ENCODE assay signal across 10 cellular contexts in genomic region chr4:164935363-164935762, GRCh38. TPM values are rescaled to one million over a fixed set of nuclear protein-coding genes. Genes with fewer than 3 reads are reported as not detected.
DNase-seq lines count a peak whose midpoint lies in the region; ATAC-seq, FAIRE-seq and TF ChIP-seq lines count a peak whose summit lies in the region.
"Had no signal": no experiment of that assay in that cellular context is flagged by ENCODE, and none has a peak within 500 bp of the region (broad histone marks: within the 10 kb centered on the region; RNA-seq: fewer than 3 reads in every experiment).

No MANE protein-coding gene starts in this region.

- no peaks in the 10 kb centered on the region for H3K36me3 Mint-ChIP-seq in astrocyte (ENCODE audit: low read depth, unreplicated experiment)

- H3K4me2 ChIP-seq in astrocyte (ENCODE audit: low read length), result no peak overlapping the region

- TF ChIP-seq POLR2A in upper lobe of left lung (IDR thresholded peaks at IDR 0.05), result no peak

- peak overlapping the region; percentile 48 for H3K4me3 ChIP-seq in GM12865 (ENCODE audit: low read depth, low read length)
- no peak overlapping the region for H3K4me3 ChIP-seq in astrocyte (ENCODE audit: insufficient read depth, low read depth, low read length)
- H3K4me3 ChIP-seq in upper lobe of left lung, result no peak overlapping the region

- peak; percentile 42 for TF ChIP-seq CTCF in GM12865 (IDR thresholded peaks at IDR 0.05; ENCODE audit: insufficient read depth, low read depth, low read length, missing control alignments)
- TF ChIP-seq CTCF in astrocyte (IDR thresholded peaks at IDR 0.05; ENCODE audit: insufficient read depth, low read depth, low read length), result no peak
- TF ChIP-seq CTCF in upper lobe of left lung (IDR thresholded peaks at IDR 0.05), result no peak

- H3K27me3 ChIP-seq in astrocyte (ENCODE audit: insufficient read depth, low read length) (no peaks in the 10 kb centered on the region), upper lobe of left lung (no peaks in the 10 kb centered on the region)

- no peak for FAIRE-seq in astrocyte (lab: Jason Lieb, UNC)

- H4K20me1 ChIP-seq in astrocyte (ENCODE audit: insufficient read depth, low read length), result no peaks in the 10 kb centered on the region

- H3K36me3 ChIP-seq in astrocyte (ENCODE audit: insufficient read depth, low read length), result no peaks in the 10 kb centered on the region
- no peaks in the 10 kb centered on the region for H3K36me3 ChIP-seq in upper lobe of left lung

- no peaks in the 10 kb centered on the region for H3K4me1 ChIP-seq in astrocyte (ENCODE audit: insufficient read depth, low read length)
- H3K4me1 ChIP-seq in upper lobe of left lung, result no peaks in the 10 kb centered on the region

- H3K27me3 Mint-ChIP-seq in astrocyte (ENCODE audit: low read depth, unreplicated experiment), result peaks cover 7% of the 10 kb centered on the region

- H3K9me3 ChIP-seq in astrocyte (ENCODE audit: insufficient read depth, low read depth, low read length) (no peaks in the 10 kb centered on the region), upper lobe of left lung (no peaks in the 10 kb centered on the region)

- peak overlapping the region; percentile 44 for H3K27ac Mint-ChIP-seq in astrocyte (ENCODE audit: unreplicated experiment)
- H3K27ac Mint-ChIP-seq: activated B cell treated with CpG ODN at 0.5 μM for 24 hours had no signal

- peaks cover 13% of the 10 kb centered on the region for H3K4me1 Mint-ChIP-seq in astrocyte (ENCODE audit: low read depth, unreplicated experiment)
- H3K4me1 Mint-ChIP-seq: activated B cell treated with CpG ODN at 0.5 μM for 24 hours had no signal

- 67 to 69% methylated on average over 1 of the region's 1 CpG for WGBS in upper lobe of left lung, 2 donors

- H3K9ac ChIP-seq in astrocyte (ENCODE audit: low read length), result no peak overlapping the region

- H3K9me3 Mint-ChIP-seq in astrocyte (ENCODE audit: unreplicated experiment), result no peaks in the 10 kb centered on the region
- H3K9me3 Mint-ChIP-seq: activated B cell treated with CpG ODN at 0.5 μM for 24 hours had no signal

- TF ChIP-seq EP300 in upper lobe of left lung (IDR thresholded peaks at IDR 0.05), result no peak

- no peak overlapping the region for H3K4me3 Mint-ChIP-seq in astrocyte (ENCODE audit: unreplicated experiment)
- H3K4me3 Mint-ChIP-seq: activated B cell treated with CpG ODN at 0.5 μM for 24 hours had no signal

- ATAC-seq in GM21390 (IDR thresholded peaks at IDR 0.05; ENCODE audit: unreplicated experiment), result peak; percentile 54
- ATAC-seq in HG03354 (IDR thresholded peaks at IDR 0.05; ENCODE audit: poor library complexity, severe bottlenecking, unreplicated experiment), result peak; percentile 77
- ATAC-seq in upper lobe of left lung (ENCODE audit: low FRiP score in 2 of 2), result no peak
- no peak for ATAC-seq in activated CD4-positive, CD25-positive, alpha-beta regulatory T cell treated with anti-CD3 and anti-CD28 coated beads, Interleukin-2, amount 50 U/mL, for 24 hours

- DNase-seq in GM12865 (ENCODE audit: low read depth) (peak; percentile 74), astrocyte (ENCODE audit: low read depth) (no peak), upper lobe of left lung (no peak), putamen (ENCODE audit: low spot score) (no peak), T-helper 2 cell (no peak)
- DNase-seq: activated B cell treated with CpG ODN at 0.5 μM for 24 hours had no signal

- H2AFZ ChIP-seq in astrocyte (ENCODE audit: low read depth, low read length), result no peak overlapping the region

- H3K79me2 ChIP-seq in astrocyte (ENCODE audit: insufficient read depth, low read length), result no peaks in the 10 kb centered on the region

- H3K27ac ChIP-seq in astrocyte (ENCODE audit: low read depth, low read length) (no peak overlapping the region), upper lobe of left lung (no peak overlapping the region)

RNA-seq across cellular contexts. Expression of gene TRIM61, which starts 42.1 kb away (rescaled TPM):
- total RNA-seq in astrocyte (1.4 and 2.2 TPM in 2 replicates), upper lobe of left lung (1 to 10 TPM in 4 of 6 donors, under 1 TPM in 2; 0.44 to 2.4 (median 1.1) TPM)

RNA-seq across cellular contexts. Expression of gene APELA, which starts 58.4 kb away (rescaled TPM):
- total RNA-seq in astrocyte (0.30 and 0.89 TPM in 2 replicates), upper lobe of left lung (under 1 TPM in 2 of 6 donors, not detected in 4; 0.23 to 0.34 TPM)
- total RNA-seq: activated B cell treated with CpG ODN at 0.5 μM for 24 hours, skeletal muscle tissue had no signal

Comparison
In these comparisons a context has a peak if more than half of its experiments do, and no peak if none do; other contexts are left out.
1. ATAC-seq: peak in GM21390 (single experiment) and HG03354 (single experiment); none in upper lobe of left lung (0 of 2) and activated CD4-positive, CD25-positive, alpha-beta regulatory T cell treated with anti-CD3 and anti-CD28 coated beads, Interleukin-2, amount 50 U/mL, for 24 hours (0 of 2).